ENCODE assay signal across 11 cellular contexts in genomic region chr12:1911598-1912575, GRCh38. TPM values are rescaled to one million over a fixed set of nuclear protein-coding genes. Genes with fewer than 3 reads are reported as not detected.
DNase-seq lines count a peak whose midpoint lies in the region; TF ChIP-seq lines count a peak whose summit lies in the region.
"Had no signal": no experiment of that assay in that cellular context is flagged by ENCODE, and none has a peak within 500 bp of the region (broad histone marks: within the 10 kb centered on the region; RNA-seq: fewer than 3 reads in every experiment).

No MANE protein-coding gene starts in this region.

- DNase-seq in DMS53 (lab: John Stamatoyannopoulos, UW) (peak; percentile 75), HEK293T (ENCODE audit: extremely low spot score) (peak; percentile 5), SHP77 (lab: John Stamatoyannopoulos, UW) (peak; percentile 45 to 48), osteocyte (ENCODE audit: extremely low spot score, unreplicated experiment) (peak; percentile 75), amniotic stem cell (lab: John Stamatoyannopoulos, UW) (no peak), cortex of kidney (lab: John Stamatoyannopoulos, UW) (no peak)
- no peak for DNase-seq in effector memory CD4-positive, alpha-beta T cell
- DNase-seq: activated gamma-delta T cell, KG1 had no signal

- no peaks in the 10 kb centered on the region for H3K9me3 ChIP-seq in effector memory CD4-positive, alpha-beta T cell (ENCODE audit: control insufficient read depth, low read length)

- peaks cover 3% of the 10 kb centered on the region for H3K4me1 Mint-ChIP-seq in osteocyte (ENCODE audit: unreplicated experiment)

- H3K4me1 ChIP-seq in effector memory CD4-positive, alpha-beta T cell (ENCODE audit: control insufficient read depth, insufficient read depth, low read length, poor library complexity, severe bottlenecking) = peaks cover 11% of the 10 kb centered on the region

- H3K27ac Mint-ChIP-seq in osteocyte (ENCODE audit: unreplicated experiment) = no peak overlapping the region

- H3K27ac ChIP-seq in effector memory CD4-positive, alpha-beta T cell (ENCODE audit: insufficient read depth, low read length, poor library complexity, severe bottlenecking) = no peak overlapping the region
- H3K27ac ChIP-seq: left lung, PC-9 had no signal

- peaks cover 11% of the 10 kb centered on the region for H3K27me3 Mint-ChIP-seq in osteocyte (ENCODE audit: unreplicated experiment)

- peaks cover under 1% of the 10 kb centered on the region for H3K9me3 Mint-ChIP-seq in osteocyte (ENCODE audit: unreplicated experiment)

- no peak for TF ChIP-seq CTCF in osteocyte (IDR thresholded peaks at IDR 0.05)

- CTCF ChIA-PET in HEK293T (lab: Yijun Ruan, JAX) = no interaction called here

- H3K36me3 ChIP-seq in effector memory CD4-positive, alpha-beta T cell (ENCODE audit: control insufficient read depth, insufficient read depth, low read length) = no peaks in the 10 kb centered on the region
- H3K36me3 ChIP-seq: left lung had no signal

- H3K4me3 ChIP-seq in effector memory CD4-positive, alpha-beta T cell (ENCODE audit: insufficient read depth, low read depth, low read length, poor library complexity, severe bottlenecking) = no peak overlapping the region
- H3K4me3 ChIP-seq: left lung, PC-9 had no signal

- no peak overlapping the region for H3K4me3 Mint-ChIP-seq in osteocyte (ENCODE audit: unreplicated experiment)

- no peaks in the 10 kb centered on the region for H3K36me3 Mint-ChIP-seq in osteocyte (ENCODE audit: unreplicated experiment)

- POLR2A ChIA-PET in HEK293T (lab: Yijun Ruan, JAX) = no interaction called here

- no peaks in the 10 kb centered on the region for H3K27me3 ChIP-seq in effector memory CD4-positive, alpha-beta T cell (replicated peaks; ENCODE audit: control insufficient read depth, insufficient read depth, low read length, poor library complexity, severe bottlenecking)

TF ChIP-seq in HEK293T, 16 proteins besides CTCF, POLR2A, EP300 and RAD21:
- no peak for TF ChIP-seq FOXA1 (IDR thresholded peaks at IDR 0.05)
- TF ChIP-seq BHLHE40 (IDR thresholded peaks at IDR 0.05; ENCODE audit: borderline replicate concordance) = no peak
- no peak for TF ChIP-seq CTBP1 (IDR thresholded peaks at IDR 0.05; ENCODE audit: borderline replicate concordance)
- TF ChIP-seq FOXM1 (IDR thresholded peaks at IDR 0.05; ENCODE audit: borderline replicate concordance) = no peak
- TF ChIP-seq SP1 (IDR thresholded peaks at IDR 0.05) = no peak
- TF ChIP-seq ELF4 (IDR thresholded peaks at IDR 0.05) = no peak
- no peak for TF ChIP-seq SUZ12 (IDR thresholded peaks at IDR 0.05)
- no peak for TF ChIP-seq ARNT (IDR thresholded peaks at IDR 0.05)
- TF ChIP-seq HDGF (IDR thresholded peaks at IDR 0.05; ENCODE audit: borderline replicate concordance) = no peak
- TF ChIP-seq FOXK2 (IDR thresholded peaks at IDR 0.05) = no peak
- TF ChIP-seq TARDBP (IDR thresholded peaks at IDR 0.05) = no peak
- no peak for TF ChIP-seq NFRKB (IDR thresholded peaks at IDR 0.05)
- TF ChIP-seq L3MBTL2 (conservative IDR thresholded peaks at IDR 0.05) = no peak

RNA-seq across cellular contexts. Expression of gene CACNA2D4, which starts 6.6 kb away (rescaled TPM):
- not detected in 2 replicates for total RNA-seq in osteocyte
- total RNA-seq: PC-9 had no signal

Comparison
In these comparisons a context has a peak if more than half of its experiments do, and no peak if none do; other contexts are left out.
1. DNase-seq: peak in DMS53 (single experiment), HEK293T (single experiment), SHP77 (2 of 2) and osteocyte (single experiment); none in effector memory CD4-positive, alpha-beta T cell (0 of 3), amniotic stem cell (single experiment) and cortex of kidney (single experiment).